In the genomic region with DNA sequence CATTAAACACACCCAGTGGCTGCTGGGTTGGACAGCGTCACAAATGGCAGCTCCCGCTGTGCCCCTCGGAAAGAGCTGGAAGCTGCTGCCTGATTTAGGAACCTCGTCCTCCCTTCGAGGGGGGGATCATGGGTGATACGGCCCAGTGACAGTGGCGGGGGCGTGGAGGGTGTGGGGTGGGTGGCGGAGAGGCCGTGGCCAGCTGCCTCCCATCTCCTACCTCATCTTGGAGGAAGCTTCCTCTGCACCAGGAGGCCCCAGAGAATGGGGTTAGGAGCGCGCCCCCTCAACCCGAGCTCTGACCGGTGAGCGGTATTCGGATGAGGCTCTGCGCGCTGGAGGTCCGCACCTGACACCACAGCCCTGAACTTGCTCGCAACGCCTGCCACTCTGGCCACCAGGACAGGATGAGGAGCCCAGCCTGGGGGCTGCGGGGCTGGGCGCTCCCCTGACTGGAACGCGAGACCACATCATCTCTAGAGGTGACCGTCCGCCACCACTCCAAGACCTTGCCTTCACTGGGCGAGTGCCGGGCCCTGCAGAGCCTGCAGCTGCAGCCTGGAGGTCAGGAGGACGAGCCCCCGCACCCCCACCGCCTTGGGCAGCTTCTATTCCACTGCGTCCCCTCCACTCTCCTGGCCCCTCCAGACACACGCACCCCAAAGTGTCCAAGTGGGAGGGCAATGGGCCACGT, we compare ENCODE assay signal across 32 cellular contexts.
"Had no signal": no experiment of that assay in that cellular context is flagged by ENCODE, and none has a peak within 500 bp of the region (broad histone marks: within the 10 kb centered on the region; RNA-seq: fewer than 3 reads in every experiment).

No MANE protein-coding gene starts in this region.

- H3K27me3 Mint-ChIP-seq: activated CD4-positive, alpha-beta T cell treated with anti-CD3 and anti-CD28 coated beads, Interleukin-2, amount 10 ng/mL, durations not matched to agents 24 days and 14 days; activated naive CD4-positive, alpha-beta T cell treated with anti-CD3 and anti-CD28 coated beads, Interleukin-2, amount 50 U/mL, for 24 hours; activated naive CD8-positive, alpha-beta T cell treated with anti-CD3 and anti-CD28 coated beads, Interleukin-2, amount 50 U/mL, for 24 hours had no signal

- H3K4me3 Mint-ChIP-seq: activated B cell treated with CpG ODN at 0.5 μM for 24 hours; activated CD4-positive, alpha-beta memory T cell treated with anti-CD3 and anti-CD28 coated beads for 36 hours; activated CD4-positive, alpha-beta T cell treated with anti-CD3 and anti-CD28 coated beads, Interleukin-2, amount 10 ng/mL, durations not matched to agents 24 days and 14 days; activated CD8-positive, alpha-beta T cell treated with anti-CD3 and anti-CD28 coated beads for 36 hours; activated naive CD4-positive, alpha-beta T cell treated with anti-CD3 and anti-CD28 coated beads, Interleukin-2, amount 10 ng/mL, durations not matched to agents 7 days and 5 days; activated naive CD4-positive, alpha-beta T cell treated with anti-CD3 and anti-CD28 coated beads, Interleukin-2, amount 50 U/mL, for 24 hours; activated naive CD8-positive, alpha-beta T cell; activated naive CD8-positive, alpha-beta T cell treated with anti-CD3 and anti-CD28 coated beads, Interleukin-2, amount 10 ng/mL, durations not matched to agents 7 days and 5 days; activated naive CD8-positive, alpha-beta T cell treated with anti-CD3 and anti-CD28 coated beads, Interleukin-2, amount 50 U/mL, for 24 hours; activated T-cell treated with anti-CD3 and anti-CD28 coated beads, Interleukin-2, amount 50 U/mL, for 4 hours; T-helper 1 cell treated with Interleukin-12 subunit alpha and Interleukin-12 subunit beta and Interleukin-4 antibody, amounts not matched to agents 30 μg/mL and 1 μg/mL, for 36 hours; T-helper 2 cell treated with Interferon-gamma antibody and Interleukin-4, amounts not matched to agents 5 μg/mL and 100 μg/mL, for 36 hours had no signal

- H3K36me3 Mint-ChIP-seq: activated CD4-positive, alpha-beta memory T cell treated with anti-CD3 and anti-CD28 coated beads for 36 hours; activated naive CD4-positive, alpha-beta T cell treated with anti-CD3 and anti-CD28 coated beads, Interleukin-2, amount 10 ng/mL, durations not matched to agents 7 days and 5 days; activated naive CD4-positive, alpha-beta T cell treated with anti-CD3 and anti-CD28 coated beads, Interleukin-2, amount 50 U/mL, for 24 hours; activated naive CD8-positive, alpha-beta T cell; activated naive CD8-positive, alpha-beta T cell treated with anti-CD3 and anti-CD28 coated beads, Interleukin-2, amount 10 ng/mL, durations not matched to agents 7 days and 5 days had no signal

- H3K4me3 ChIP-seq: body of pancreas, breast epithelium had no signal

- DNase-seq: activated B cell treated with CpG ODN at 0.5 μM for 24 hours; activated CD4-positive, alpha-beta memory T cell treated with anti-CD3 and anti-CD28 coated beads for 36 hours; activated CD4-positive, alpha-beta T cell treated with anti-CD3 and anti-CD28 coated beads for 4 hours; activated CD4-positive, alpha-beta T cell treated with anti-CD3 and anti-CD28 coated beads, Interleukin-2, amount 10 ng/mL, durations not matched to agents 24 days and 14 days; activated CD4-positive, alpha-beta T cell treated with anti-CD3 and anti-CD28 coated beads, Interleukin-2, amount 50 U/mL, for 1 hour; activated CD4-positive, alpha-beta T cell treated with anti-CD3 and anti-CD28 coated beads, Interleukin-2, amount 50 U/mL, for 4 hours; activated CD4-positive, CD25-positive, alpha-beta regulatory T cell treated with anti-CD3 and anti-CD28 coated beads, Interleukin-2, amount 50 U/mL, for 72 hours; activated CD8-positive, alpha-beta memory T cell treated with anti-CD3 and anti-CD28 coated beads, Interleukin-2, amount 50 U/mL, for 4 hours; activated CD8-positive, alpha-beta T cell treated with anti-CD3 and anti-CD28 coated beads for 36 hours; activated effector memory CD4-positive, alpha-beta T cell treated with Interleukin-2 at 50 U/mL for 16 hours; activated gamma-delta T cell; activated naive CD4-positive, alpha-beta T cell treated with anti-CD3 and anti-CD28 coated beads, Interleukin-2, amount 10 ng/mL, durations not matched to agents 7 days and 5 days; activated naive CD4-positive, alpha-beta T cell treated with Interleukin-2 at 50 U/mL for 16 hours; activated naive CD8-positive, alpha-beta T cell treated with anti-CD3 and anti-CD28 coated beads, Interleukin-2, amount 10 ng/mL, durations not matched to agents 7 days and 5 days; activated naive CD8-positive, alpha-beta T cell treated with anti-CD3 and anti-CD28 coated beads, Interleukin-2, amount 50 U/mL, for 24 hours; activated T-cell treated with anti-CD3 and anti-CD28 coated beads for 4 hours; activated T-cell treated with anti-CD3 and anti-CD28 coated beads, Interleukin-2, amount 50 U/mL, for 1 hour; activated T-cell treated with anti-CD3 and anti-CD28 coated beads, Interleukin-2, amount 50 U/mL, for 4 hours; aorta; brain microvascular endothelial cell; central memory CD4-positive, alpha-beta T cell; T-helper 1 cell; T-helper 2 cell; T-helper 9 cell had no signal

- H3K9me3 Mint-ChIP-seq: activated B cell treated with CpG ODN at 0.5 μM for 24 hours; activated CD4-positive, alpha-beta memory T cell treated with anti-CD3 and anti-CD28 coated beads for 36 hours; activated CD4-positive, alpha-beta T cell treated with anti-CD3 and anti-CD28 coated beads, Interleukin-2, amount 10 ng/mL, durations not matched to agents 24 days and 14 days; activated CD8-positive, alpha-beta T cell treated with anti-CD3 and anti-CD28 coated beads for 36 hours; activated naive CD4-positive, alpha-beta T cell treated with anti-CD3 and anti-CD28 coated beads, Interleukin-2, amount 10 ng/mL, durations not matched to agents 7 days and 5 days; activated naive CD4-positive, alpha-beta T cell treated with anti-CD3 and anti-CD28 coated beads, Interleukin-2, amount 50 U/mL, for 24 hours; activated naive CD8-positive, alpha-beta T cell treated with anti-CD3 and anti-CD28 coated beads, Interleukin-2, amount 10 ng/mL, durations not matched to agents 7 days and 5 days; activated naive CD8-positive, alpha-beta T cell treated with anti-CD3 and anti-CD28 coated beads, Interleukin-2, amount 50 U/mL, for 24 hours; activated T-cell treated with anti-CD3 and anti-CD28 coated beads, Interleukin-2, amount 50 U/mL, for 4 hours; activated T-helper 2 cell treated with anti-CD3 and anti-CD28 coated beads, Interferon-gamma antibody, Interleukin-2, Interleukin-4, amounts not matched to agents 10 μg/mL and 5 μg/mL and 100 μg/mL, durations not matched to agents 14 hours and 24 hours and 36 hours; T-helper 1 cell treated with Interleukin-12 subunit alpha and Interleukin-12 subunit beta and Interleukin-4 antibody, amounts not matched to agents 30 μg/mL and 1 μg/mL, for 36 hours; T-helper 2 cell treated with Interferon-gamma antibody and Interleukin-4, amounts not matched to agents 5 μg/mL and 100 μg/mL, for 36 hours had no signal

- H3K27me3 ChIP-seq: body of pancreas had no signal

- H3K9me3 ChIP-seq: body of pancreas, breast epithelium had no signal

- ATAC-seq: activated CD8-positive, alpha-beta T cell treated with anti-CD3 and anti-CD28 coated beads for 36 hours; activated naive CD8-positive, alpha-beta T cell treated with anti-CD3 and anti-CD28 coated beads, Interleukin-2, amount 50 U/mL, for 24 hours; activated T-cell treated with anti-CD3 and anti-CD28 coated beads, Interleukin-2, amount 50 U/mL, for 4 hours had no signal

- H3K27ac Mint-ChIP-seq: activated B cell treated with CpG ODN at 0.5 μM for 24 hours; activated CD4-positive, alpha-beta memory T cell treated with anti-CD3 and anti-CD28 coated beads for 36 hours; activated CD4-positive, alpha-beta T cell treated with anti-CD3 and anti-CD28 coated beads, Interleukin-2, amount 10 ng/mL, durations not matched to agents 24 days and 14 days; activated CD8-positive, alpha-beta T cell treated with anti-CD3 and anti-CD28 coated beads for 36 hours; activated naive CD4-positive, alpha-beta T cell treated with anti-CD3 and anti-CD28 coated beads, Interleukin-2, amount 10 ng/mL, durations not matched to agents 7 days and 5 days; activated naive CD4-positive, alpha-beta T cell treated with anti-CD3 and anti-CD28 coated beads, Interleukin-2, amount 50 U/mL, for 24 hours; activated naive CD8-positive, alpha-beta T cell; activated naive CD8-positive, alpha-beta T cell treated with anti-CD3 and anti-CD28 coated beads, Interleukin-2, amount 10 ng/mL, durations not matched to agents 7 days and 5 days; activated naive CD8-positive, alpha-beta T cell treated with anti-CD3 and anti-CD28 coated beads, Interleukin-2, amount 50 U/mL, for 24 hours; activated T-helper 2 cell treated with anti-CD3 and anti-CD28 coated beads, Interferon-gamma antibody, Interleukin-2, Interleukin-4, amounts not matched to agents 10 μg/mL and 5 μg/mL and 100 μg/mL, durations not matched to agents 14 hours and 24 hours and 36 hours; T-helper 1 cell treated with Interleukin-12 subunit alpha and Interleukin-12 subunit beta and Interleukin-4 antibody, amounts not matched to agents 30 μg/mL and 1 μg/mL, for 36 hours; T-helper 2 cell treated with Interferon-gamma antibody and Interleukin-4, amounts not matched to agents 5 μg/mL and 100 μg/mL, for 36 hours had no signal

- H3K4me1 ChIP-seq: body of pancreas, breast epithelium had no signal

- H3K27ac ChIP-seq: body of pancreas, brain microvascular endothelial cell, breast epithelium, VCaP had no signal

- H3K36me3 ChIP-seq: brain microvascular endothelial cell, breast epithelium had no signal
